ENCODE assay signal across 8 cellular contexts in genomic region chr17:75130632-75131277, GRCh38. TPM values are rescaled to one million over a fixed set of nuclear protein-coding genes. Genes with fewer than 3 reads are reported as not detected.
DNase-seq lines count a peak whose midpoint lies in the region; ATAC-seq, FAIRE-seq and TF ChIP-seq lines count a peak whose summit lies in the region.

No MANE protein-coding gene starts in this region.

- intact Hi-C loops in Calu3 (cut with micrococcal nuclease; ENCODE audit: unreplicated experiment) = no loop called here

- FAIRE-seq in H54 (lab: Jason Lieb, UNC) = no peak

- CTCF ChIA-PET in Calu3 (lab: Charles Lee) = interaction anchor here (0.9 to 2.4 kb wide), 5 partner anchors 16 to 71 kb away, joined by 3 to 21 read pairs (median 4); no protein-coding TSS in a partner anchor

- H3K4me1 Mint-ChIP-seq in Calu3 (ENCODE audit: low read depth, unreplicated experiment) (peaks cover 10% of the 10 kb centered on the region), memory B cell (peaks cover 18% of the 10 kb centered on the region)
- H3K4me1 Mint-ChIP-seq in stimulated activated naive B cell treated with anti-CD40 and anti-IgM and Interleukin-4, amounts not matched to agents 10 μg/mL and 1 μg/mL and 100 μg/mL, for 72 hours = peaks cover 21 to 38% of the 10 kb centered on the region in 2 donors

- TF ChIP-seq POLR2A in H54 (IDR thresholded peaks at IDR 0.05; ENCODE audit: low read depth, low read length) = 0 out of 2 replicates have a peak, but pooled peaks have one; percentile 20

- ATAC-seq in memory B cell (ENCODE audit: low read depth) = peak; percentile 51
- ATAC-seq in stimulated activated naive B cell treated with anti-CD40 and anti-IgM and Interleukin-4, amounts not matched to agents 10 μg/mL and 1 μg/mL and 100 μg/mL, for 72 hours (replicated peaks) = peak; percentile 59 to 60

- TF ChIP-seq CTCF in Calu3 (IDR thresholded peaks at IDR 0.05; ENCODE audit: unreplicated experiment) = peak; percentile 52

- H3K4me3 Mint-ChIP-seq in Calu3 (ENCODE audit: low read depth, unreplicated experiment) (peak overlapping the region; percentile 82), memory B cell (peak overlapping the region; percentile 86)
- H3K4me3 Mint-ChIP-seq in stimulated activated naive B cell treated with anti-CD40 and anti-IgM and Interleukin-4, amounts not matched to agents 10 μg/mL and 1 μg/mL and 100 μg/mL, for 72 hours = peak overlapping the region; percentile 89 to 92

- BruUV-seq in Calu3 (replicated peaks; lab: Mats Ljungman, UMichigan) = TSS peak; percentile 46

- peak overlapping the region; percentile 72 for H3K27ac Mint-ChIP-seq in Calu3 (ENCODE audit: unreplicated experiment)
- peak overlapping the region; percentile 79 for H3K27ac Mint-ChIP-seq in memory B cell
- peak overlapping the region; percentile 95 for H3K27ac Mint-ChIP-seq in stimulated activated naive B cell treated with anti-CD40 and anti-IgM and Interleukin-4, amounts not matched to agents 10 μg/mL and 1 μg/mL and 100 μg/mL, for 72 hours

- H3K9me3 Mint-ChIP-seq in Calu3 (ENCODE audit: low read depth, unreplicated experiment) = no peaks in the 10 kb centered on the region
- H3K9me3 Mint-ChIP-seq in memory B cell = no peaks in the 10 kb centered on the region
- no peaks in the 10 kb centered on the region for H3K9me3 Mint-ChIP-seq in stimulated activated naive B cell treated with anti-CD40 and anti-IgM and Interleukin-4, amounts not matched to agents 10 μg/mL and 1 μg/mL and 100 μg/mL, for 72 hours

- H3K27me3 Mint-ChIP-seq in Calu3 (ENCODE audit: unreplicated experiment) = no peaks in the 10 kb centered on the region
- no peaks in the 10 kb centered on the region for H3K27me3 Mint-ChIP-seq in memory B cell
- H3K27me3 Mint-ChIP-seq in stimulated activated naive B cell treated with anti-CD40 and anti-IgM and Interleukin-4, amounts not matched to agents 10 μg/mL and 1 μg/mL and 100 μg/mL, for 72 hours = no peaks in the 10 kb centered on the region

- DNase-seq in Calu3 = peak; percentile 61
- no peak for DNase-seq in H54 (ENCODE audit: insufficient read length, low spot score)
- DNase-seq in NCI-H2227 treated with DMSO at 0.1 percent for 48 hours (lab: John Stamatoyannopoulos, UW) = peak; percentile 81
- DNase-seq in activated CD4-positive, alpha-beta T cell treated with anti-CD3 and anti-CD28 coated beads, Interleukin-2, amount 50 U/mL, for 4 hours = peak; percentile 33 to 37
- DNase-seq in effector CD4-positive, alpha-beta T cell = peak; percentile 33
- DNase-seq in memory B cell (ENCODE audit: low spot score in 2 of 2) = peak; percentile 28 to 37
- no peak for DNase-seq in stimulated activated naive B cell treated with anti-CD40 and anti-IgM and Interleukin-4, amounts not matched to agents 10 μg/mL and 1 μg/mL and 100 μg/mL, for 72 hours
- DNase-seq in NCI-H2196 treated with DMSO at 0.1 percent for 48 hours (lab: John Stamatoyannopoulos, UW; ENCODE audit: unreplicated experiment) = no peak

- H3K36me3 Mint-ChIP-seq in Calu3 (ENCODE audit: insufficient read depth, unreplicated experiment) (peaks cover 74% of the 10 kb centered on the region), memory B cell (peaks cover 4% of the 10 kb centered on the region)
- H3K36me3 Mint-ChIP-seq in stimulated activated naive B cell treated with anti-CD40 and anti-IgM and Interleukin-4, amounts not matched to agents 10 μg/mL and 1 μg/mL and 100 μg/mL, for 72 hours = peaks cover 17 to 23% of the 10 kb centered on the region in 2 donors

RNA-seq across cellular contexts. Expression of gene NT5C, which starts 0.8 kb away (rescaled TPM):
- 56.6 and 58.2 TPM in 2 replicates for total RNA-seq in Calu3 (2022)

RNA-seq across cellular contexts. Expression of gene ARMC7, which starts 21.0 kb away (rescaled TPM):
- 18.6 and 19.8 TPM in 2 replicates for total RNA-seq in Calu3 (2022)

RNA-seq across cellular contexts. Expression of gene JPT1, which starts 23.6 kb away (rescaled TPM):
- total RNA-seq in Calu3 (2022) = 479 and 546 TPM in 2 replicates

RNA-seq across cellular contexts. Expression of gene SLC16A5, which starts 43.0 kb away (rescaled TPM):
- total RNA-seq in Calu3 (2022) = 124 and 187 TPM in 2 replicates

RNA-seq across cellular contexts. Expression of gene SUMO2, which starts 52.0 kb away (rescaled TPM):
- 401 and 429 TPM in 2 replicates for total RNA-seq in Calu3 (2022)

Comparison
In these comparisons a context has a peak if more than half of its experiments do, and no peak if none do; other contexts are left out.
1. DNase-seq: peak in Calu3 (single experiment), NCI-H2227 treated with DMSO at 0.1 percent for 48 hours (single experiment), activated CD4-positive, alpha-beta T cell treated with anti-CD3 and anti-CD28 coated beads, Interleukin-2, amount 50 U/mL, for 4 hours (2 of 2), effector CD4-positive, alpha-beta T cell (single experiment) and memory B cell (2 of 2); none in H54 (single experiment), stimulated activated naive B cell treated with anti-CD40 and anti-IgM and Interleukin-4, amounts not matched to agents 10 μg/mL and 1 μg/mL and 100 μg/mL, for 72 hours (single experiment) and NCI-H2196 treated with DMSO at 0.1 percent for 48 hours (single experiment).
2. Peak in every context shown above with its lines, with median percentiles within 50 percentile points of each other: H3K27ac Mint-ChIP-seq and H3K4me3 Mint-ChIP-seq.